In genomic region chr6:170584181-170584953, GRCh38 we compare ENCODE assay signal across 8 cellular contexts.
DNase-seq lines count a peak whose midpoint lies in the region; ATAC-seq lines count a peak whose summit lies in the region.

A gene with protein sequence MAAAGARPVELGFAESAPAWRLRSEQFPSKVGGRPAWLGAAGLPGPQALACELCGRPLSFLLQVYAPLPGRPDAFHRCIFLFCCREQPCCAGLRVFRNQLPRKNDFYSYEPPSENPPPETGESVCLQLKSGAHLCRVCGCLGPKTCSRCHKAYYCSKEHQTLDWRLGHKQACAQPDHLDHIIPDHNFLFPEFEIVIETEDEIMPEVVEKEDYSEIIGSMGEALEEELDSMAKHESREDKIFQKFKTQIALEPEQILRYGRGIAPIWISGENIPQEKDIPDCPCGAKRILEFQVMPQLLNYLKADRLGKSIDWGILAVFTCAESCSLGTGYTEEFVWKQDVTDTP (minus strand): TSS chr6:170584637. CDS start chr6:170584581, 56 bp downstream.

- peak; percentile 96 for DNase-seq in AG08396 (ENCODE audit: low spot score)
- peak; percentile 94 for DNase-seq in NCI-H345 (lab: John Stamatoyannopoulos, UW)
- DNase-seq in activated CD4-positive, CD25-positive, alpha-beta regulatory T cell (lab: John Stamatoyannopoulos, UW): peak; percentile 77 to 88 (median 85)
- DNase-seq in central memory CD4-positive, alpha-beta T cell: peak; percentile 92
- DNase-seq in iris pigment epithelial cell (ENCODE audit: low read depth): peak; percentile 90
- peak; percentile 89 for DNase-seq in stimulated activated CD4-positive, alpha-beta T cell treated with anti-CD3 and anti-CD28 coated beads, Interleukin-12 subunit alpha, Interleukin-12 subunit beta, amount 100 ng/mL, for 4 hours

- peak; percentile 96 for ATAC-seq in GM19023 (IDR thresholded peaks at IDR 0.05; ENCODE audit: unreplicated experiment)
- peak; percentile 99 for ATAC-seq in HG03280 (IDR thresholded peaks at IDR 0.05; ENCODE audit: unreplicated experiment)

Comparison
In these comparisons a context has a peak if more than half of its experiments do, and no peak if none do; other contexts are left out.
1. Peak in every context shown above with its lines: DNase-seq and ATAC-seq.